ENCODE assay signal across 8 cellular contexts in genomic region chr2:227325056-227325823, GRCh38. TPM values are rescaled to one million over a fixed set of nuclear protein-coding genes. Genes with fewer than 3 reads are reported as not detected.
DNase-seq lines count a peak whose midpoint lies in the region; ATAC-seq, FAIRE-seq and TF ChIP-seq lines count a peak whose summit lies in the region.

A gene with protein sequence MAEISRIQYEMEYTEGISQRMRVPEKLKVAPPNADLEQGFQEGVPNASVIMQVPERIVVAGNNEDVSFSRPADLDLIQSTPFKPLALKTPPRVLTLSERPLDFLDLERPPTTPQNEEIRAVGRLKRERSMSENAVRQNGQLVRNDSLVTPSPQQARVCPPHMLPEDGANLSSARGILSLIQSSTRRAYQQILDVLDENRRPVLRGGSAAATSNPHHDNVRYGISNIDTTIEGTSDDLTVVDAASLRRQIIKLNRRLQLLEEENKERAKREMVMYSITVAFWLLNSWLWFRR (plus strand): TSS chr2:227325251. CDS start chr2:227330666, 5,415 bp downstream.

- TF ChIP-seq CTCF in adrenal gland (IDR thresholded peaks at IDR 0.05) (no peak), heart left ventricle (IDR thresholded peaks at IDR 0.05) (peak in 6 of 12 donors; percentile 4 to 34 (median 22)), type B pancreatic cell (conservative IDR thresholded peaks at IDR 0.05) (no peak)

- peak within 1 kb of the TSS; percentile 94 for H3K27ac Mint-ChIP-seq in type B pancreatic cell

- peaks cover 0 to 23% of the 10 kb centered on the region in 2 donors for H3K4me1 ChIP-seq in adrenal gland (replicated peaks in 1 of 2)
- peaks cover 0 to 25% (median 18%) of the 10 kb centered on the region in 12 donors for H3K4me1 ChIP-seq in heart left ventricle

- 1 to 7% (median 1%) methylated on average over 10 to 67 of the region's 67 CpGs for WGBS in adrenal gland, 4 donors
- WGBS in heart left ventricle, 4 donors, result 0 to 1% (median 0%) methylated on average over 33 to 67 of the region's 67 CpGs

- H3K36me3 ChIP-seq in adrenal gland (replicated peaks in 1 of 2) (no peaks in the 10 kb centered on the region), heart left ventricle (peaks cover 0 to 17% (median 6%) of the 10 kb centered on the region in 9 donors)

- H3K4me3 ChIP-seq in adrenal gland, result peak within 1 kb of the TSS; percentile 72 to 95 (median 82)
- H3K4me3 ChIP-seq in heart left ventricle, result peak within 1 kb of the TSS; percentile 61 to 100 (median 94)

- FAIRE-seq in GM12892 (lab: Jason Lieb, UNC), result peak; percentile 99

- H3K9me3 ChIP-seq in adrenal gland (replicated peaks in 1 of 3) (no peaks in the 10 kb centered on the region), heart left ventricle (peaks cover 0 to 8% (median 0%) of the 10 kb centered on the region in 12 donors)

- TF ChIP-seq POLR2A in GM12892 (IDR thresholded peaks at IDR 0.05; ENCODE audit: low read depth, low read length), result peak; percentile 81
- peak; percentile 62 to 88 for TF ChIP-seq POLR2A in adrenal gland (IDR thresholded peaks at IDR 0.05)
- peak in 1 of 2 donors; percentile 69 for TF ChIP-seq POLR2A in heart left ventricle (IDR thresholded peaks at IDR 0.05)

- H3K9me3 Mint-ChIP-seq in type B pancreatic cell, result no peaks in the 10 kb centered on the region

- H3K27me3 Mint-ChIP-seq in type B pancreatic cell, result no peaks in the 10 kb centered on the region

- intact Hi-C loops in adrenal gland (cut with DNase I) (no loop called here), heart left ventricle (cut with DNase I) (loop anchor here in 2 of 10 donors (5.0 to 10.0 kb wide), 2 partner anchors 147 to 150 kb away; partner anchors contain the start of gene AGFG1 (in 2 of the 2))

- DNase-seq in GM12892 (ENCODE audit: insufficient read length) (peak; percentile 74), NCI-H1436 treated with DMSO at 0.1 percent for 48 hours (lab: John Stamatoyannopoulos, UW) (peak; percentile 51), T-helper 1 cell (peak; percentile 85 to 95 (median 90)), adrenal gland (peak; percentile 92 to 97 (median 95)), heart left ventricle (peak; percentile 95), pons (ENCODE audit: low spot score) (peak; percentile 91), type B pancreatic cell (ENCODE audit: extremely low spot score, unreplicated experiment) (peak; percentile 91)

- peak; percentile 94 for ATAC-seq in HG02852 (IDR thresholded peaks at IDR 0.05; ENCODE audit: unreplicated experiment)
- ATAC-seq in heart left ventricle, result peak; percentile 99 to 100 (median 100)

- peak within 1 kb of the TSS; percentile 95 for H3K4me3 Mint-ChIP-seq in type B pancreatic cell

- H3K27ac ChIP-seq in adrenal gland (peak within 1 kb of the TSS; percentile 78 to 94 (median 87)), heart left ventricle (peak within 1 kb of the TSS; percentile 70 to 97 (median 92))

- H3K27me3 ChIP-seq in adrenal gland, result no peaks in the 10 kb centered on the region
- no peaks in the 10 kb centered on the region for H3K27me3 ChIP-seq in heart left ventricle

- H3K4me1 Mint-ChIP-seq in type B pancreatic cell (ENCODE audit: unreplicated experiment), result peaks cover 12% of the 10 kb centered on the region

- H3K36me3 Mint-ChIP-seq in type B pancreatic cell, result peaks cover 5% of the 10 kb centered on the region

RNA-seq across cellular contexts. Expression of the gene that starts here (rescaled TPM):
- polyA plus RNA-seq in GM12892 (2012; ENCODE audit: missing spikeins), result 88.5 TPM
- total RNA-seq in adrenal gland (100 to 1,000 TPM in 4 of 8 donors, 10 to 100 TPM in 4; 58.0 to 128 (median 103) TPM), heart left ventricle (100 to 1,000 TPM in 2 of 9 donors, 10 to 100 TPM in 7; 62.7 to 117 (median 79.7) TPM), type B pancreatic cell (ENCODE audit: low replicate concordance) (71.3 and 84.3 TPM in 2 replicates)
- polyA plus RNA-seq in adrenal gland (100 to 1,000 TPM in 2 of 3 donors, 10 to 100 TPM in 1; 97.1 to 113 (median 103) TPM), heart left ventricle (10 to 100 TPM; 60.1 to 86.5 TPM)

Comparison
In these comparisons a context has a peak if more than half of its experiments do, and no peak if none do; other contexts are left out.
1. Peak in every context shown above with its lines: DNase-seq, ATAC-seq, H3K4me3 ChIP-seq and H3K27ac ChIP-seq.